8 cellular contexts compared by ENCODE assay signal in genomic region chr15:42576040-42576594, GRCh38. TPM values are rescaled to one million over a fixed set of nuclear protein-coding genes. Genes with fewer than 3 reads are reported as not detected.
DNase-seq lines count a peak whose midpoint lies in the region; ATAC-seq and TF ChIP-seq lines count a peak whose summit lies in the region.

No MANE protein-coding gene starts in this region.

- 0 out of 2 replicates have a peak overlapping the region, but pooled peaks have one; percentile 21 for H3K9ac ChIP-seq in HUES48 (ENCODE audit: low read depth, low read length)
- H3K9ac ChIP-seq in mammary epithelial cell (ENCODE audit: insufficient read depth, low read length): peak overlapping the region; percentile 39

- WGBS in mammary epithelial cell (ENCODE audit: low coverage, missing lambda C conversion rate): 49% methylated on average over 7 of the region's 16 CpGs

- peaks cover 30% of the 10 kb centered on the region for H3K27me3 ChIP-seq in HUES48 (ENCODE audit: control insufficient read depth, insufficient read depth, low read length)
- no peaks in the 10 kb centered on the region for H3K27me3 ChIP-seq in mammary epithelial cell (ENCODE audit: insufficient read depth, low read length)
- H3K27me3 ChIP-seq in muscle layer of duodenum (ENCODE audit: low read depth, low read length): no peaks in the 10 kb centered on the region

- H3K9me3 ChIP-seq in HUES48 (ENCODE audit: control insufficient read depth, insufficient read depth, low read length) (no peaks in the 10 kb centered on the region), mammary epithelial cell (replicated peaks; ENCODE audit: insufficient read depth, low read length) (no peaks in the 10 kb centered on the region), muscle layer of duodenum (ENCODE audit: control insufficient read depth in 1 of 2, low read length in 2 of 2) (no peaks in the 10 kb centered on the region)

- peaks cover 3% of the 10 kb centered on the region; the same call in 1 of the 2 replicates for H3K4me1 ChIP-seq in HUES48 (ENCODE audit: control insufficient read depth, insufficient read depth, low read length)
- peaks cover 16% of the 10 kb centered on the region for H3K4me1 ChIP-seq in mammary epithelial cell (ENCODE audit: insufficient read depth, low read length)
- peaks cover 0 to 19% of the 10 kb centered on the region in 2 donors for H3K4me1 ChIP-seq in muscle layer of duodenum (ENCODE audit: control insufficient read depth in 1 of 2, insufficient read depth in 2 of 2, low read length in 2 of 2)

- TF ChIP-seq CTCF in AG10803 (conservative IDR thresholded peaks at IDR 0.05; ENCODE audit: low read length) (no peak), mammary epithelial cell (conservative IDR thresholded peaks at IDR 0.05 in 1 of 2, IDR thresholded peaks at IDR 0.05 in 1 of 2; ENCODE audit: extremely low read depth in 1 of 2, insufficient read depth in 1 of 2, low read depth in 1 of 2, low read length in 2 of 2) (no peak)

- H3K4me3 ChIP-seq in AG10803 (ENCODE audit: low read length) (peak overlapping the region; percentile 86), HUES48 (ENCODE audit: low read depth, low read length) (peak overlapping the region; percentile 76), mammary epithelial cell (replicated peaks in 1 of 3; ENCODE audit: insufficient read depth in 1 of 3, low read depth in 2 of 3, low read length in 3 of 3) (peak overlapping the region; percentile 58 to 92 (median 62)), muscle layer of duodenum (ENCODE audit: low read depth in 1 of 2, low read length in 2 of 2) (peak overlapping the region; percentile 78 to 90)

- no peaks in the 10 kb centered on the region for H4K20me1 ChIP-seq in mammary epithelial cell (ENCODE audit: insufficient read depth, low read length)

- intact Hi-C loops in mammary epithelial cell (cut with micrococcal nuclease): no loop called here

- ATAC-seq in esophagus mucosa: no peak

- dilution Hi-C loops in mammary epithelial cell (cut with HindIII; ENCODE audit: low sequenced_read_pairs): no loop called here

- no peak for DNase-seq in AG10803 (ENCODE audit: low read depth)
- DNase-seq in mammary epithelial cell: no peak
- DNase-seq in MV-4-11 (lab: John Stamatoyannopoulos, UW): no peak
- DNase-seq in stimulated activated CD4-positive, alpha-beta T cell treated with anti-CD3 and anti-CD28 coated beads, Interleukin-4, amount 100 ng/mL, for 24 hours: no peak
- no peak for DNase-seq in ACHN

- H3K79me2 ChIP-seq in mammary epithelial cell (ENCODE audit: insufficient read depth, low read length): peaks cover 18% of the 10 kb centered on the region

- no peak overlapping the region for H3K27ac ChIP-seq in HUES48 (ENCODE audit: low read depth, low read length)
- peak overlapping the region; percentile 39 for H3K27ac ChIP-seq in mammary epithelial cell (ENCODE audit: insufficient read depth, low read depth, low read length)
- H3K27ac ChIP-seq in muscle layer of duodenum (ENCODE audit: low read length): peak overlapping the region; percentile 57

- in situ Hi-C loops in mammary epithelial cell (cut with MboI; ENCODE audit: low sequenced_read_pairs in 2 of 2) (no loop called here), ACHN (cut with HindIII; ENCODE audit: low pct_ligation_motif_present, low pct_unique_long_range_greater_than_20kb, low sequenced_read_pairs) (no loop called here)

- BruUV-seq in mammary epithelial cell (replicated peaks; lab: Mats Ljungman, UMichigan): no TSS peak

- no peaks in the 10 kb centered on the region for H3K36me3 ChIP-seq in HUES48 (ENCODE audit: control insufficient read depth, insufficient read depth, low read length)
- no peaks in the 10 kb centered on the region for H3K36me3 ChIP-seq in mammary epithelial cell (ENCODE audit: insufficient read depth, low read length)
- no peaks in the 10 kb centered on the region for H3K36me3 ChIP-seq in muscle layer of duodenum (ENCODE audit: control insufficient read depth in 1 of 2, insufficient read depth in 2 of 2, low read length in 2 of 2)

- CTCF ChIA-PET in mammary epithelial cell (lab: Charles Lee; ENCODE audit: low non-redundant PET): no interaction called here

- peak overlapping the region; percentile 92 for H2AFZ ChIP-seq in mammary epithelial cell (ENCODE audit: low read depth, low read length)

- peak overlapping the region; percentile 92 for H3K4me2 ChIP-seq in mammary epithelial cell (ENCODE audit: insufficient read depth, low read depth, low read length)

RNA-seq across cellular contexts. Expression of gene STARD9, which starts 0.7 kb away (rescaled TPM):
- total RNA-seq in mammary epithelial cell: 1 to 10 TPM; 5.8 to 9.0 TPM
- 1.3 TPM for polyA plus RNA-seq in mammary epithelial cell
- polyA minus RNA-seq in mammary epithelial cell: 10.7 TPM
- total RNA-seq in esophagus mucosa: 1.2 TPM

RNA-seq across cellular contexts. Expression of gene HAUS2, which starts 27.5 kb away (rescaled TPM):
- total RNA-seq in mammary epithelial cell (10 to 100 TPM; 25.3 to 34.3 TPM), esophagus mucosa (13.1 TPM)
- polyA plus RNA-seq in mammary epithelial cell: 23.0 TPM
- polyA minus RNA-seq in mammary epithelial cell: 13.3 TPM

RNA-seq across cellular contexts. Expression of gene LRRC57, which starts 27.5 kb away (rescaled TPM):
- 10 to 100 TPM; 29.8 to 42.5 TPM for total RNA-seq in mammary epithelial cell
- polyA plus RNA-seq in mammary epithelial cell: 14.2 TPM
- polyA minus RNA-seq in mammary epithelial cell: 27.8 TPM
- total RNA-seq in esophagus mucosa: 11.6 TPM
